Comparison of ENCODE assay signal across 30 cellular contexts in genomic region chr2:11983870-11984269, GRCh38.
"Had no signal": no experiment of that assay in that cellular context is flagged by ENCODE, and none has a peak within 500 bp of the region (broad histone marks: within the 10 kb centered on the region; RNA-seq: fewer than 3 reads in every experiment).

No MANE protein-coding gene starts in this region.

- H3K36me3 ChIP-seq: brain microvascular endothelial cell, WERI-Rb-1 had no signal

- H3K4me1 Mint-ChIP-seq: activated CD4-positive, alpha-beta T cell treated with anti-CD3 and anti-CD28 coated beads, Interleukin-2, amount 10 ng/mL, durations not matched to agents 24 days and 14 days; activated naive CD8-positive, alpha-beta T cell treated with anti-CD3 and anti-CD28 coated beads for 36 hours; activated T-helper 17 cell treated with anti-CD3 and anti-CD28 coated beads, Interleukin-2, amount 50 U/mL, for 72 hours had no signal

- H3K4me3 Mint-ChIP-seq: activated CD4-positive, alpha-beta T cell treated with anti-CD3 and anti-CD28 coated beads, Interleukin-2, amount 10 ng/mL, durations not matched to agents 24 days and 14 days; activated CD8-positive, alpha-beta T cell treated with anti-CD3 and anti-CD28 coated beads for 36 hours; activated naive CD8-positive, alpha-beta T cell treated with anti-CD3 and anti-CD28 coated beads for 36 hours; activated T-cell treated with anti-CD3 and anti-CD28 coated beads, Interleukin-2, amount 50 U/mL, for 72 hours; activated T-helper 17 cell treated with anti-CD3 and anti-CD28 coated beads, Interleukin-2, amount 50 U/mL, for 72 hours; central memory CD8-positive, alpha-beta T cell had no signal

- DNase-seq: activated CD4-positive, alpha-beta T cell treated with anti-CD3 and anti-CD28 coated beads, Interleukin-2, amount 10 ng/mL, durations not matched to agents 24 days and 14 days; activated CD4-positive, alpha-beta T cell treated with anti-CD3 and anti-CD28 coated beads, Interleukin-2, amount 50 U/mL, for 4 hours; activated CD8-positive, alpha-beta T cell treated with anti-CD3 and anti-CD28 coated beads for 36 hours; activated effector memory CD4-positive, alpha-beta T cell treated with anti-CD3 and anti-CD28 coated beads, Interleukin-2, amount 50 U/mL, for 16 hours; activated naive CD4-positive, alpha-beta T cell; activated naive CD4-positive, alpha-beta T cell treated with anti-CD3 and anti-CD28 coated beads, Interleukin-2, amount 50 U/mL, for 16 hours; activated naive CD8-positive, alpha-beta T cell treated with anti-CD3 and anti-CD28 coated beads for 36 hours; activated T-cell treated with anti-CD3 and anti-CD28 coated beads, Interleukin-2, amount 50 U/mL, for 1 hour; activated T-cell treated with anti-CD3 and anti-CD28 coated beads, Interleukin-2, amount 50 U/mL, for 72 hours; amniotic stem cell; aorta; brain microvascular endothelial cell; NCI-H1105; NCI-H1417 treated with DMSO at 0.1 percent for 48 hours; NCI-H187 treated with DMSO at 0.1 percent for 48 hours; NCI-H2081; NCI-H2171; NCI-H510A; NCI-H526; NCI-H748 treated with DMSO at 0.1 percent for 48 hours; SIG-M5; SW 1271; T-helper 1 cell; T-helper 2 cell; T-helper 9 cell had no signal

- H3K27ac ChIP-seq: brain microvascular endothelial cell, RWPE1, WERI-Rb-1 had no signal

- H3K9me3 Mint-ChIP-seq: activated CD8-positive, alpha-beta T cell treated with anti-CD3 and anti-CD28 coated beads for 36 hours; activated T-helper 17 cell treated with anti-CD3 and anti-CD28 coated beads, Interleukin-2, amount 50 U/mL, for 72 hours; central memory CD8-positive, alpha-beta T cell had no signal

- ATAC-seq: activated CD8-positive, alpha-beta T cell treated with anti-CD3 and anti-CD28 coated beads for 36 hours; activated T-cell treated with anti-CD3 and anti-CD28 coated beads, Interleukin-2, amount 50 U/mL, for 72 hours; activated T-helper 17 cell treated with anti-CD3 and anti-CD28 coated beads, Interleukin-2, amount 50 U/mL, for 72 hours; Right ventricle myocardium inferior had no signal

- H3K27ac Mint-ChIP-seq: activated CD4-positive, alpha-beta T cell treated with anti-CD3 and anti-CD28 coated beads, Interleukin-2, amount 10 ng/mL, durations not matched to agents 24 days and 14 days; activated CD8-positive, alpha-beta T cell treated with anti-CD3 and anti-CD28 coated beads for 36 hours; activated naive CD8-positive, alpha-beta T cell treated with anti-CD3 and anti-CD28 coated beads for 36 hours; activated T-cell treated with anti-CD3 and anti-CD28 coated beads, Interleukin-2, amount 50 U/mL, for 72 hours; activated T-helper 17 cell treated with anti-CD3 and anti-CD28 coated beads, Interleukin-2, amount 50 U/mL, for 72 hours had no signal

- H3K27me3 ChIP-seq: brain microvascular endothelial cell had no signal

- H3K36me3 Mint-ChIP-seq: activated naive CD8-positive, alpha-beta T cell treated with anti-CD3 and anti-CD28 coated beads for 36 hours had no signal

- H3K27me3 Mint-ChIP-seq: activated CD8-positive, alpha-beta T cell treated with anti-CD3 and anti-CD28 coated beads for 36 hours had no signal
